Comparison of ENCODE assay signal across 14 cellular contexts in the genomic region with DNA sequence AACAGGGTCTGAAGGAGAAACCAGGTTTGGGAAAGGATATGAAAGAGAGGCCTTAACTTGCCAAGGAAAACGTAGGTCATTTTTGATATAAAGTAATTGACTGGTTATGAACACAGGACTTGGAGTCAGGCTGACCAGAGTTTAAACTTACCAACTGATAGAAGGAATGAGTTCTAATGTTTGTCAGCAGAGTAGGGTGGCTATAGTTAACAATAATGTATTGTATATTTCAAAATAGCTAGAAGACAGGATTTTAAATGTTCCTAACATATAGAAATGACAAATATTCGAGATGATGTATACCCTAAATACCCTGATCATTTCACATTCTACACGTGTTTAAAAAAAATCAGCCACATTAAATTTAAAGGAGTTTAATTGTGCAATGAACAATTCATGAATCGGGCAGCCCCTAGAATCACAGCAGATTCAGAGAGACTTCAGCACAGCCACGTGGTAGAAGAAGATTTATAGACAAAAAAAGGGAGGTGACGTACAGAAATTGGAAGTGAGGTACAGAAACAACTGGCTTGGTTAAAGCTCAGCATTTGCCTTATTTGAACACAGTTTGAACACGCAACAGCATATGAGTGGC. TPM values are rescaled to one million over a fixed set of nuclear protein-coding genes. Genes with fewer than 3 reads are reported as not detected.
DNase-seq lines count a peak whose midpoint lies in the region; ATAC-seq and TF ChIP-seq lines count a peak whose summit lies in the region.
"Had no signal": no experiment of that assay in that cellular context is flagged by ENCODE, and none has a peak within 500 bp of the region (broad histone marks: within the 10 kb centered on the region; RNA-seq: fewer than 3 reads in every experiment).

No MANE protein-coding gene starts in this region.

- no peaks in the 10 kb centered on the region for H3K27me3 Mint-ChIP-seq in activated CD4-positive, alpha-beta T cell treated with anti-CD3 and anti-CD28 coated beads for 36 hours
- no peaks in the 10 kb centered on the region for H3K27me3 Mint-ChIP-seq in central memory CD8-positive, alpha-beta T cell
- H3K27me3 Mint-ChIP-seq: activated CD4-positive, alpha-beta T cell treated with anti-CD3 and anti-CD28 coated beads, Interleukin-2, amount 10 ng/mL, durations not matched to agents 7 days and 5 days had no signal

- H3K4me1 Mint-ChIP-seq in activated CD4-positive, alpha-beta T cell treated with anti-CD3 and anti-CD28 coated beads for 36 hours = peaks cover 10% of the 10 kb centered on the region
- H3K4me1 Mint-ChIP-seq in central memory CD8-positive, alpha-beta T cell = peaks cover 9% of the 10 kb centered on the region

- intact Hi-C loops in activated CD4-positive, alpha-beta T cell treated with anti-CD3 and anti-CD28 coated beads for 36 hours (cut with DNase I, micrococcal nuclease) = loop anchor here (1.0 to 5.0 kb wide), 7 partner anchors 76 to 1290 kb away; no protein-coding TSS in a partner anchor
- intact Hi-C loops in breast epithelium (cut with DNase I; ENCODE audit: low total_unique reads) = no loop called here

- TF ChIP-seq POLR2A in breast epithelium (IDR thresholded peaks at IDR 0.05) = no peak

- H3K4me3 Mint-ChIP-seq in activated CD4-positive, alpha-beta T cell treated with anti-CD3 and anti-CD28 coated beads for 36 hours = no peak overlapping the region
- H3K4me3 Mint-ChIP-seq in central memory CD8-positive, alpha-beta T cell = no peak overlapping the region
- H3K4me3 Mint-ChIP-seq: activated CD4-positive, alpha-beta T cell treated with anti-CD3 and anti-CD28 coated beads, Interleukin-2, amount 10 ng/mL, durations not matched to agents 7 days and 5 days; T-cell had no signal

- H3K27ac ChIP-seq in subcutaneous abdominal adipose tissue (ENCODE audit: low read depth, low read length) = peak overlapping the region; percentile 84
- H3K27ac ChIP-seq in breast epithelium = no peak overlapping the region
- H3K27ac ChIP-seq: heart right ventricle, spleen, thyroid gland had no signal

- H3K36me3 Mint-ChIP-seq in activated CD4-positive, alpha-beta T cell treated with anti-CD3 and anti-CD28 coated beads for 36 hours (ENCODE audit: low read depth) = no peaks in the 10 kb centered on the region
- no peaks in the 10 kb centered on the region for H3K36me3 Mint-ChIP-seq in central memory CD8-positive, alpha-beta T cell (ENCODE audit: insufficient read depth)
- H3K36me3 Mint-ChIP-seq: T-cell had no signal

- CTCF ChIA-PET in activated CD4-positive, alpha-beta T cell treated with anti-CD3 and anti-CD28 coated beads for 36 hours (lab: Charles Lee) = interaction anchor here (1.2 to 2.5 kb wide), 5 partner anchors 17 to 1289 kb away, joined by 4 to 10 read pairs (median 8); no protein-coding TSS in a partner anchor

- H3K36me3 ChIP-seq in subcutaneous abdominal adipose tissue (ENCODE audit: control insufficient read depth in 5 of 5, insufficient read depth in 5 of 5, low read length in 5 of 5) = no peaks in the 10 kb centered on the region
- no peaks in the 10 kb centered on the region for H3K36me3 ChIP-seq in breast epithelium
- H3K36me3 ChIP-seq: heart right ventricle, spleen, thyroid gland had no signal

- H3K9ac ChIP-seq in subcutaneous abdominal adipose tissue (ENCODE audit: low read length in 5 of 5) = peak overlapping the region in 2 of 5 donors; percentile 10 to 25

- H3K27me3 ChIP-seq in subcutaneous abdominal adipose tissue (ENCODE audit: control insufficient read depth in 5 of 5, insufficient read depth in 4 of 5, low read length in 5 of 5) (no peaks in the 10 kb centered on the region), breast epithelium (no peaks in the 10 kb centered on the region)
- H3K27me3 ChIP-seq: heart right ventricle, spleen, thyroid gland had no signal

- POLR2A ChIA-PET in activated CD4-positive, alpha-beta T cell treated with anti-CD3 and anti-CD28 coated beads for 36 hours (lab: Charles Lee) = no interaction called here

- H3K9me3 ChIP-seq in subcutaneous abdominal adipose tissue (ENCODE audit: control insufficient read depth in 5 of 5, low read length in 5 of 5) (no peaks in the 10 kb centered on the region), breast epithelium (no peaks in the 10 kb centered on the region)
- H3K9me3 ChIP-seq: heart right ventricle, spleen, thyroid gland had no signal

- H3K4me1 ChIP-seq in subcutaneous abdominal adipose tissue (ENCODE audit: control insufficient read depth in 5 of 5, insufficient read depth in 5 of 5, low read length in 5 of 5) (peaks cover 4 to 29% (median 15%) of the 10 kb centered on the region in 5 donors), breast epithelium (no peaks in the 10 kb centered on the region)

- H3K4me3 ChIP-seq in subcutaneous abdominal adipose tissue (ENCODE audit: low read depth in 1 of 5, low read length in 5 of 5) (no peak overlapping the region), breast epithelium (no peak overlapping the region)
- H3K4me3 ChIP-seq: heart right ventricle, spleen, thyroid gland had no signal

- no peak for DNase-seq in activated CD4-positive, alpha-beta T cell treated with anti-CD3 and anti-CD28 coated beads for 36 hours
- DNase-seq in activated CD4-positive, alpha-beta T cell treated with anti-CD3 and anti-CD28 coated beads, Interleukin-2, amount 50 U/mL, for 4 hours = no peak
- DNase-seq in central memory CD8-positive, alpha-beta T cell (ENCODE audit: low spot score in 2 of 2) = no peak
- no peak for DNase-seq in NCI-H1092 treated with DMSO at 0.1 percent for 48 hours (lab: John Stamatoyannopoulos, UW)
- no peak for DNase-seq in breast epithelium (ENCODE audit: low spot score in 2 of 2)
- DNase-seq in NCI-H1436 treated with DMSO at 0.1 percent for 48 hours (lab: John Stamatoyannopoulos, UW) = no peak
- DNase-seq: left ventricle myocardium superior, spleen had no signal

- no peaks in the 10 kb centered on the region for H3K9me3 Mint-ChIP-seq in activated CD4-positive, alpha-beta T cell treated with anti-CD3 and anti-CD28 coated beads for 36 hours (ENCODE audit: low read depth)
- H3K9me3 Mint-ChIP-seq in central memory CD8-positive, alpha-beta T cell = no peaks in the 10 kb centered on the region
- H3K9me3 Mint-ChIP-seq: activated CD4-positive, alpha-beta T cell treated with anti-CD3 and anti-CD28 coated beads, Interleukin-2, amount 10 ng/mL, durations not matched to agents 7 days and 5 days; T-cell had no signal

- no peak overlapping the region for H3K27ac Mint-ChIP-seq in activated CD4-positive, alpha-beta T cell treated with anti-CD3 and anti-CD28 coated beads for 36 hours
- peak overlapping the region; percentile 3 for H3K27ac Mint-ChIP-seq in central memory CD8-positive, alpha-beta T cell (ENCODE audit: low read depth)
- H3K27ac Mint-ChIP-seq: activated CD4-positive, alpha-beta T cell treated with anti-CD3 and anti-CD28 coated beads, Interleukin-2, amount 10 ng/mL, durations not matched to agents 7 days and 5 days; T-cell had no signal

- ATAC-seq in activated CD4-positive, alpha-beta T cell treated with anti-CD3 and anti-CD28 coated beads for 36 hours = peak; percentile 26
- ATAC-seq in HG03280 (IDR thresholded peaks at IDR 0.05; ENCODE audit: unreplicated experiment) = peak; percentile 11
- no peak for ATAC-seq in central memory CD8-positive, alpha-beta T cell (replicated peaks; ENCODE audit: extremely low read depth, poor library complexity, severe bottlenecking)

- TF ChIP-seq CTCF in breast epithelium (IDR thresholded peaks at IDR 0.05) = no peak

RNA-seq across cellular contexts. Expression of gene PLEKHG7, which starts 52.5 kb away (rescaled TPM):
- total RNA-seq in activated CD4-positive, alpha-beta T cell treated with anti-CD3 and anti-CD28 coated beads for 36 hours = not detected
- total RNA-seq in breast epithelium = under 1 TPM in 2 of 3 donors, not detected in 1; 0.15 to 0.33 TPM
- total RNA-seq: activated CD4-positive, alpha-beta T cell treated with anti-CD3 and anti-CD28 coated beads, Interleukin-2, amount 10 ng/mL, durations not matched to agents 7 days and 5 days; heart right ventricle; left ventricle myocardium superior; thyroid gland had no signal
